ENCODE assay signal across 40 cellular contexts in the genomic region with DNA sequence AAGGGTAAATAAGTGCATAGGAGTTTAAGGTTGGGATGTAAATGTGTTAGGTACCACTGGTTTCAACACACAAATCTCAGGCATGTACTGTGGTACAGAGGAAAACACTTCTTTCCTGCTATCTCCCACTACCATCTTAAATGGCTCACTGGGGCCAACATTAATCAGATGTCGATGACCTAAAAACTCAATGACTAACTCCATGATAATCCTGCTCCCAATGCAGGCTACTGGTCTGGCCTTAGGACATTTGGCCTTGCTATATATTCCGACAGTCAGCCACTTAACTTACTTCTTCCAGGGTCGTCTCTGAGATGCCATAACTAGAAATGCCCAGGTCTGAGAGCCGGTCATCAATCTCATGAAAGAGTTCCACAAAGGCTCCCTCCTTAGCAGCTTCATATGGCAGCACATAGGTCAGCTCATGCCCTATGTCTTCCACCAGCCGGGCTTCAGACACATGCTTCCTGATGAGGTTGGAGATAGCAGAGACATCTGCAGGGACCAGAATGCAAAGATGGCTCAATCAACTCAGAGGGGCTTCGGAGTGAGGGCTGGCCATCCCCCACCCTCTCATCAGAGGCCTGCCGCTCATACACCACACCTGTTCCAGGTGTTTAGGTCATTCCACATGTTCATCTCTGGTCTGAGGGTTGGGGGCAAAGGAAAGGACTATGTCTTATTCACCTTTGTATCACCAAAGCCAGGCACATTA.
"Had no signal": no experiment of that assay in that cellular context is flagged by ENCODE, and none has a peak within 500 bp of the region (broad histone marks: within the 10 kb centered on the region; RNA-seq: fewer than 3 reads in every experiment).

No MANE protein-coding gene starts in this region.

- FAIRE-seq: TTC549 had no signal

- ATAC-seq: activated CD4-positive, alpha-beta T cell treated with anti-CD3 and anti-CD28 coated beads for 36 hours; activated CD4-positive, CD25-positive, alpha-beta regulatory T cell treated with anti-CD3 and anti-CD28 coated beads, Interleukin-2, amount 50 U/mL, for 24 hours; activated CD8-positive, alpha-beta memory T cell treated with anti-CD3 and anti-CD28 coated beads, Interleukin-2, amount 10 ng/mL, durations not matched to agents 7 days and 5 days; activated CD8-positive, alpha-beta T cell treated with anti-CD3 and anti-CD28 coated beads, Interleukin-2, amount 10 ng/mL, durations not matched to agents 7 days and 5 days; activated naive CD8-positive, alpha-beta T cell treated with anti-CD3 and anti-CD28 coated beads, Interleukin-2, amount 50 U/mL, for 24 hours; body of pancreas; T-cell; WTC11 had no signal

- DNase-seq: activated CD4-positive, alpha-beta memory T cell treated with anti-CD3 and anti-CD28 coated beads, Interleukin-2, amount 10 ng/mL, durations not matched to agents 7 days and 5 days; activated CD4-positive, alpha-beta T cell treated with anti-CD3 and anti-CD28 coated beads for 1 hour; activated CD4-positive, alpha-beta T cell treated with anti-CD3 and anti-CD28 coated beads for 36 hours; activated CD4-positive, alpha-beta T cell treated with anti-CD3 and anti-CD28 coated beads for 48 hours; activated CD4-positive, alpha-beta T cell treated with anti-CD3 and anti-CD28 coated beads, Interleukin-2, amount 10 ng/mL, durations not matched to agents 7 days and 5 days; activated CD4-positive, alpha-beta T cell treated with anti-CD3 and anti-CD28 coated beads, Interleukin-2, amount 50 U/mL, for 48 hours; activated CD4-positive, CD25-positive, alpha-beta regulatory T cell; activated CD8-positive, alpha-beta memory T cell treated with anti-CD3 and anti-CD28 coated beads for 24 hours; activated CD8-positive, alpha-beta memory T cell treated with anti-CD3 and anti-CD28 coated beads, Interleukin-2, amount 10 ng/mL, durations not matched to agents 7 days and 5 days; activated CD8-positive, alpha-beta memory T cell treated with anti-CD3 and anti-CD28 coated beads, Interleukin-2, amount 50 U/mL, for 48 hours; activated CD8-positive, alpha-beta T cell treated with anti-CD3 and anti-CD28 coated beads, Interleukin-2, amount 10 ng/mL, durations not matched to agents 7 days and 5 days; activated effector memory CD4-positive, alpha-beta T cell treated with Interleukin-2 at 50 U/mL for 16 hours; activated gamma-delta T cell; activated naive CD4-positive, alpha-beta T cell treated with anti-CD3 and anti-CD28 coated beads, Interleukin-2, amount 10 ng/mL, durations not matched to agents 7 days and 5 days; activated naive CD4-positive, alpha-beta T cell treated with Interleukin-2 at 50 U/mL for 16 hours; activated naive CD8-positive, alpha-beta T cell treated with anti-CD3 and anti-CD28 coated beads, Interleukin-2, amount 10 ng/mL, durations not matched to agents 7 days and 5 days; activated naive CD8-positive, alpha-beta T cell treated with anti-CD3 and anti-CD28 coated beads, Interleukin-2, amount 50 U/mL, for 24 hours; activated T-cell treated with anti-CD3 and anti-CD28 coated beads, Interleukin-2, amount 50 U/mL, for 24 hours; activated T-cell treated with anti-CD3 and anti-CD28 coated beads, Interleukin-2, amount 50 U/mL, for 48 hours; amygdala; anterior cingulate cortex; body of pancreas; brain microvascular endothelial cell; caudate nucleus; cerebellar nuclear complex; T-cell; T-helper 2 cell; T-helper 9 cell; WERI-Rb-1 had no signal

- H3K27ac Mint-ChIP-seq: activated CD4-positive, alpha-beta memory T cell treated with anti-CD3 and anti-CD28 coated beads, Interleukin-2, amount 10 ng/mL, durations not matched to agents 7 days and 5 days; activated CD4-positive, alpha-beta T cell treated with anti-CD3 and anti-CD28 coated beads for 36 hours; activated CD4-positive, alpha-beta T cell treated with anti-CD3 and anti-CD28 coated beads, Interleukin-2, amount 10 ng/mL, durations not matched to agents 7 days and 5 days; activated CD8-positive, alpha-beta memory T cell treated with anti-CD3 and anti-CD28 coated beads, Interleukin-2, amount 10 ng/mL, durations not matched to agents 7 days and 5 days; activated CD8-positive, alpha-beta T cell treated with anti-CD3 and anti-CD28 coated beads, Interleukin-2, amount 10 ng/mL, durations not matched to agents 7 days and 5 days; activated naive CD4-positive, alpha-beta T cell treated with anti-CD3 and anti-CD28 coated beads, Interleukin-2, amount 10 ng/mL, durations not matched to agents 7 days and 5 days; activated naive CD4-positive, alpha-beta T cell treated with anti-CD3 and anti-CD28 coated beads, Interleukin-2, amount 50 U/mL, for 24 hours; activated naive CD8-positive, alpha-beta T cell; activated naive CD8-positive, alpha-beta T cell treated with anti-CD3 and anti-CD28 coated beads, Interleukin-2, amount 10 ng/mL, durations not matched to agents 7 days and 5 days; activated naive CD8-positive, alpha-beta T cell treated with anti-CD3 and anti-CD28 coated beads, Interleukin-2, amount 50 U/mL, for 24 hours; activated T-cell treated with anti-CD3 and anti-CD28 coated beads, Interleukin-2, amount 50 U/mL, for 24 hours; activated T-helper 2 cell treated with anti-CD3 and anti-CD28 coated beads, Interferon-gamma antibody, Interleukin-2, Interleukin-4, amounts not matched to agents 10 μg/mL and 5 μg/mL and 100 μg/mL, durations not matched to agents 14 hours and 24 hours and 36 hours; T-cell; T-helper 2 cell treated with Interferon-gamma antibody and Interleukin-4, amounts not matched to agents 5 μg/mL and 100 μg/mL, for 36 hours; WTC11 had no signal

- H3K4me3 ChIP-seq: ascending aorta, body of pancreas, breast epithelium, cardiac muscle cell had no signal

- H3K4me3 Mint-ChIP-seq: activated CD4-positive, alpha-beta memory T cell treated with anti-CD3 and anti-CD28 coated beads, Interleukin-2, amount 10 ng/mL, durations not matched to agents 7 days and 5 days; activated CD4-positive, alpha-beta T cell treated with anti-CD3 and anti-CD28 coated beads for 36 hours; activated CD4-positive, alpha-beta T cell treated with anti-CD3 and anti-CD28 coated beads, Interleukin-2, amount 10 ng/mL, durations not matched to agents 7 days and 5 days; activated CD8-positive, alpha-beta memory T cell treated with anti-CD3 and anti-CD28 coated beads, Interleukin-2, amount 10 ng/mL, durations not matched to agents 7 days and 5 days; activated CD8-positive, alpha-beta T cell treated with anti-CD3 and anti-CD28 coated beads, Interleukin-2, amount 10 ng/mL, durations not matched to agents 7 days and 5 days; activated naive CD4-positive, alpha-beta T cell treated with anti-CD3 and anti-CD28 coated beads, Interleukin-2, amount 10 ng/mL, durations not matched to agents 7 days and 5 days; activated naive CD4-positive, alpha-beta T cell treated with anti-CD3 and anti-CD28 coated beads, Interleukin-2, amount 50 U/mL, for 24 hours; activated naive CD8-positive, alpha-beta T cell; activated naive CD8-positive, alpha-beta T cell treated with anti-CD3 and anti-CD28 coated beads, Interleukin-2, amount 10 ng/mL, durations not matched to agents 7 days and 5 days; activated naive CD8-positive, alpha-beta T cell treated with anti-CD3 and anti-CD28 coated beads, Interleukin-2, amount 50 U/mL, for 24 hours; activated T-cell treated with anti-CD3 and anti-CD28 coated beads, Interleukin-2, amount 50 U/mL, for 24 hours; central memory CD8-positive, alpha-beta T cell; T-cell; T-helper 2 cell treated with Interferon-gamma antibody and Interleukin-4, amounts not matched to agents 5 μg/mL and 100 μg/mL, for 36 hours; WTC11 had no signal

- H3K4me1 Mint-ChIP-seq: activated CD4-positive, alpha-beta memory T cell treated with anti-CD3 and anti-CD28 coated beads, Interleukin-2, amount 10 ng/mL, durations not matched to agents 7 days and 5 days; activated CD4-positive, alpha-beta T cell treated with anti-CD3 and anti-CD28 coated beads for 36 hours; activated CD4-positive, alpha-beta T cell treated with anti-CD3 and anti-CD28 coated beads, Interleukin-2, amount 10 ng/mL, durations not matched to agents 7 days and 5 days; activated CD8-positive, alpha-beta memory T cell treated with anti-CD3 and anti-CD28 coated beads, Interleukin-2, amount 10 ng/mL, durations not matched to agents 7 days and 5 days; activated naive CD4-positive, alpha-beta T cell treated with anti-CD3 and anti-CD28 coated beads, Interleukin-2, amount 10 ng/mL, durations not matched to agents 7 days and 5 days; activated naive CD4-positive, alpha-beta T cell treated with anti-CD3 and anti-CD28 coated beads, Interleukin-2, amount 50 U/mL, for 24 hours; activated naive CD8-positive, alpha-beta T cell treated with anti-CD3 and anti-CD28 coated beads, Interleukin-2, amount 10 ng/mL, durations not matched to agents 7 days and 5 days; activated naive CD8-positive, alpha-beta T cell treated with anti-CD3 and anti-CD28 coated beads, Interleukin-2, amount 50 U/mL, for 24 hours; central memory CD8-positive, alpha-beta T cell; T-cell; WTC11 had no signal

- H3K27me3 ChIP-seq: ascending aorta, body of pancreas, brain microvascular endothelial cell, breast epithelium, cardiac muscle cell had no signal

- H3K4me1 ChIP-seq: ascending aorta, breast epithelium had no signal

- H3K27ac ChIP-seq: ascending aorta, body of pancreas, brain microvascular endothelial cell, cardiac muscle cell, WERI-Rb-1 had no signal

- H3K27me3 Mint-ChIP-seq: activated CD4-positive, alpha-beta memory T cell treated with anti-CD3 and anti-CD28 coated beads, Interleukin-2, amount 10 ng/mL, durations not matched to agents 7 days and 5 days; activated CD4-positive, alpha-beta T cell treated with anti-CD3 and anti-CD28 coated beads for 36 hours; activated CD4-positive, alpha-beta T cell treated with anti-CD3 and anti-CD28 coated beads, Interleukin-2, amount 10 ng/mL, durations not matched to agents 7 days and 5 days; activated CD8-positive, alpha-beta memory T cell treated with anti-CD3 and anti-CD28 coated beads, Interleukin-2, amount 10 ng/mL, durations not matched to agents 7 days and 5 days; activated naive CD4-positive, alpha-beta T cell treated with anti-CD3 and anti-CD28 coated beads, Interleukin-2, amount 10 ng/mL, durations not matched to agents 7 days and 5 days; activated naive CD4-positive, alpha-beta T cell treated with anti-CD3 and anti-CD28 coated beads, Interleukin-2, amount 50 U/mL, for 24 hours; activated naive CD8-positive, alpha-beta T cell; activated naive CD8-positive, alpha-beta T cell treated with anti-CD3 and anti-CD28 coated beads, Interleukin-2, amount 10 ng/mL, durations not matched to agents 7 days and 5 days; activated naive CD8-positive, alpha-beta T cell treated with anti-CD3 and anti-CD28 coated beads, Interleukin-2, amount 50 U/mL, for 24 hours; activated T-cell treated with anti-CD3 and anti-CD28 coated beads, Interleukin-2, amount 50 U/mL, for 24 hours; central memory CD8-positive, alpha-beta T cell; T-cell had no signal

- H3K36me3 Mint-ChIP-seq: activated CD8-positive, alpha-beta memory T cell treated with anti-CD3 and anti-CD28 coated beads, Interleukin-2, amount 10 ng/mL, durations not matched to agents 7 days and 5 days; activated naive CD4-positive, alpha-beta T cell treated with anti-CD3 and anti-CD28 coated beads, Interleukin-2, amount 10 ng/mL, durations not matched to agents 7 days and 5 days; activated naive CD8-positive, alpha-beta T cell treated with anti-CD3 and anti-CD28 coated beads, Interleukin-2, amount 10 ng/mL, durations not matched to agents 7 days and 5 days had no signal

- H3K9me3 Mint-ChIP-seq: activated CD4-positive, alpha-beta memory T cell treated with anti-CD3 and anti-CD28 coated beads, Interleukin-2, amount 10 ng/mL, durations not matched to agents 7 days and 5 days; activated CD4-positive, alpha-beta T cell treated with anti-CD3 and anti-CD28 coated beads, Interleukin-2, amount 10 ng/mL, durations not matched to agents 7 days and 5 days; activated naive CD4-positive, alpha-beta T cell treated with anti-CD3 and anti-CD28 coated beads, Interleukin-2, amount 10 ng/mL, durations not matched to agents 7 days and 5 days; activated naive CD4-positive, alpha-beta T cell treated with anti-CD3 and anti-CD28 coated beads, Interleukin-2, amount 50 U/mL, for 24 hours; activated naive CD8-positive, alpha-beta T cell treated with anti-CD3 and anti-CD28 coated beads, Interleukin-2, amount 10 ng/mL, durations not matched to agents 7 days and 5 days; activated naive CD8-positive, alpha-beta T cell treated with anti-CD3 and anti-CD28 coated beads, Interleukin-2, amount 50 U/mL, for 24 hours; activated T-cell treated with anti-CD3 and anti-CD28 coated beads, Interleukin-2, amount 50 U/mL, for 24 hours; activated T-helper 2 cell treated with anti-CD3 and anti-CD28 coated beads, Interferon-gamma antibody, Interleukin-2, Interleukin-4, amounts not matched to agents 10 μg/mL and 5 μg/mL and 100 μg/mL, durations not matched to agents 14 hours and 24 hours and 36 hours; central memory CD8-positive, alpha-beta T cell; T-cell; T-helper 2 cell treated with Interferon-gamma antibody and Interleukin-4, amounts not matched to agents 5 μg/mL and 100 μg/mL, for 36 hours; WTC11 had no signal

- H3K9me3 ChIP-seq: ascending aorta, body of pancreas, breast epithelium had no signal
